Comparison of ENCODE assay signal across 15 cellular contexts in genomic region chr4:11489449-11490083, GRCh38.
DNase-seq lines count a peak whose midpoint lies in the region; ATAC-seq and TF ChIP-seq lines count a peak whose summit lies in the region.
"Had no signal": no experiment of that assay in that cellular context is flagged by ENCODE, and none has a peak within 500 bp of the region (broad histone marks: within the 10 kb centered on the region; RNA-seq: fewer than 3 reads in every experiment).

No MANE protein-coding gene starts in this region.

- H3K27me3 Mint-ChIP-seq in activated CD4-positive, alpha-beta T cell treated with anti-CD3 and anti-CD28 coated beads for 36 hours: no peaks in the 10 kb centered on the region
- H3K27me3 Mint-ChIP-seq in activated T-helper 2 cell treated with anti-CD3 and anti-CD28 coated beads, Interferon-gamma antibody, Interleukin-2, Interleukin-4, amounts not matched to agents 10 μg/mL and 5 μg/mL and 100 μg/mL, durations not matched to agents 14 hours and 24 hours and 36 hours (ENCODE audit: low read depth): peaks cover 2% of the 10 kb centered on the region
- H3K27me3 Mint-ChIP-seq in naive thymus-derived CD4-positive, alpha-beta T cell: peaks cover 0 to under 1% (median 0%) of the 10 kb centered on the region in 5 donors
- H3K27me3 Mint-ChIP-seq: IgD-negative memory B cell had no signal

- no peak for DNase-seq in activated CD4-positive, alpha-beta T cell treated with anti-CD3 and anti-CD28 coated beads for 36 hours
- no peak for DNase-seq in activated CD4-positive, alpha-beta T cell treated with anti-CD3 and anti-CD28 coated beads for 4 hours
- DNase-seq in activated T-helper 2 cell treated with anti-CD3 and anti-CD28 coated beads, Interferon-gamma antibody, Interleukin-2, Interleukin-4, amounts not matched to agents 10 μg/mL and 5 μg/mL and 100 μg/mL, durations not matched to agents 14 hours and 24 hours and 36 hours (ENCODE audit: low spot score): no peak
- no peak for DNase-seq in naive thymus-derived CD4-positive, alpha-beta T cell
- DNase-seq in transverse colon (no peak), G401 (ENCODE audit: low spot score) (no peak)
- DNase-seq: activated CD8-positive, alpha-beta memory T cell treated with anti-CD3 and anti-CD28 coated beads for 24 hours; NCI-H1105 treated with DMSO at 0.1 percent for 48 hours; NCI-H510A treated with DMSO at 0.1 percent for 48 hours; ovary; SHP77; T-helper 9 cell had no signal

- intact Hi-C loops in activated CD4-positive, alpha-beta T cell treated with anti-CD3 and anti-CD28 coated beads for 36 hours (cut with DNase I, micrococcal nuclease): loop anchor here (2.0 to 10.0 kb wide), 4 partner anchors 15 to 1035 kb away; partner anchors contain the start of gene ZNF518B (in 1 of the 2)
- intact Hi-C loops in activated T-helper 2 cell treated with anti-CD3 and anti-CD28 coated beads, Interferon-gamma antibody, Interleukin-2, Interleukin-4, amounts not matched to agents 10 μg/mL and 5 μg/mL and 100 μg/mL, durations not matched to agents 14 hours and 24 hours and 36 hours (cut with micrococcal nuclease): loop anchor here (2.0 to 10.0 kb wide), 3 partner anchors 19 to 905 kb away; no protein-coding TSS in a partner anchor
- intact Hi-C loops in naive thymus-derived CD4-positive, alpha-beta T cell (cut with micrococcal nuclease): no loop called here
- intact Hi-C loops in transverse colon (cut with DNase I; ENCODE audit: low total_unique reads): no loop called here

- H3K4me3 Mint-ChIP-seq in activated CD4-positive, alpha-beta T cell treated with anti-CD3 and anti-CD28 coated beads for 36 hours: no peak overlapping the region
- H3K4me3 Mint-ChIP-seq in activated T-helper 2 cell treated with anti-CD3 and anti-CD28 coated beads, Interferon-gamma antibody, Interleukin-2, Interleukin-4, amounts not matched to agents 10 μg/mL and 5 μg/mL and 100 μg/mL, durations not matched to agents 14 hours and 24 hours and 36 hours (ENCODE audit: low read depth): no peak overlapping the region
- H3K4me3 Mint-ChIP-seq in naive thymus-derived CD4-positive, alpha-beta T cell: no peak overlapping the region

- no peak for TF ChIP-seq CTCF in transverse colon (IDR thresholded peaks at IDR 0.05)

- no peaks in the 10 kb centered on the region for H3K27me3 ChIP-seq in naive thymus-derived CD4-positive, alpha-beta T cell (ENCODE audit: control insufficient read depth in 2 of 2, insufficient read depth in 2 of 2, low read length in 2 of 2)
- H3K27me3 ChIP-seq in transverse colon: no peaks in the 10 kb centered on the region
- H3K27me3 ChIP-seq: ovary had no signal

- peak; percentile 50 for ATAC-seq in activated CD4-positive, alpha-beta T cell treated with anti-CD3 and anti-CD28 coated beads for 36 hours
- peak; percentile 63 for ATAC-seq in HG03039 (IDR thresholded peaks at IDR 0.05; ENCODE audit: unreplicated experiment)
- peak; percentile 77 for ATAC-seq in naive thymus-derived CD4-positive, alpha-beta T cell
- no peak for ATAC-seq in GM18498 (IDR thresholded peaks at IDR 0.05; ENCODE audit: unreplicated experiment)

- peaks cover 0 to 16% of the 10 kb centered on the region in 2 donors for H3K4me1 ChIP-seq in naive thymus-derived CD4-positive, alpha-beta T cell (ENCODE audit: control insufficient read depth in 2 of 2, insufficient read depth in 2 of 2, low read length in 2 of 2)
- H3K4me1 ChIP-seq in transverse colon: peaks cover 0 to 6% (median 0%) of the 10 kb centered on the region in 4 donors

- CTCF ChIA-PET in activated CD4-positive, alpha-beta T cell treated with anti-CD3 and anti-CD28 coated beads for 36 hours (lab: Charles Lee): no interaction called here
- CTCF ChIA-PET in naive thymus-derived CD4-positive, alpha-beta T cell (lab: Charles Lee): interaction anchor here (1.5 kb wide), 1 partner anchor 9 kb away, joined by 3 read pairs; no protein-coding TSS in a partner anchor

- no peak for TF ChIP-seq EP300 in transverse colon (IDR thresholded peaks at IDR 0.05; ENCODE audit: low read depth)

- no peaks in the 10 kb centered on the region for H3K9me3 ChIP-seq in naive thymus-derived CD4-positive, alpha-beta T cell (ENCODE audit: control insufficient read depth in 2 of 3, low read length in 3 of 3)
- H3K9me3 ChIP-seq in transverse colon: no peaks in the 10 kb centered on the region
- H3K9me3 ChIP-seq: ovary had no signal

- no peaks in the 10 kb centered on the region for H3K9me3 Mint-ChIP-seq in activated CD4-positive, alpha-beta T cell treated with anti-CD3 and anti-CD28 coated beads for 36 hours (ENCODE audit: low read depth)
- peaks cover 8% of the 10 kb centered on the region for H3K9me3 Mint-ChIP-seq in activated T-helper 2 cell treated with anti-CD3 and anti-CD28 coated beads, Interferon-gamma antibody, Interleukin-2, Interleukin-4, amounts not matched to agents 10 μg/mL and 5 μg/mL and 100 μg/mL, durations not matched to agents 14 hours and 24 hours and 36 hours
- H3K9me3 Mint-ChIP-seq in naive thymus-derived CD4-positive, alpha-beta T cell: peaks cover 0 to 13% (median 0%) of the 10 kb centered on the region in 11 donors
- H3K9me3 Mint-ChIP-seq: IgD-negative memory B cell had no signal

- POLR2A ChIA-PET in activated CD4-positive, alpha-beta T cell treated with anti-CD3 and anti-CD28 coated beads for 36 hours (lab: Charles Lee): no interaction called here
- POLR2A ChIA-PET in naive thymus-derived CD4-positive, alpha-beta T cell (lab: Charles Lee): no interaction called here

- H3K27ac Mint-ChIP-seq in activated CD4-positive, alpha-beta T cell treated with anti-CD3 and anti-CD28 coated beads for 36 hours: no peak overlapping the region
- H3K27ac Mint-ChIP-seq in activated T-helper 2 cell treated with anti-CD3 and anti-CD28 coated beads, Interferon-gamma antibody, Interleukin-2, Interleukin-4, amounts not matched to agents 10 μg/mL and 5 μg/mL and 100 μg/mL, durations not matched to agents 14 hours and 24 hours and 36 hours: peak overlapping the region; percentile 23
- peak overlapping the region in 2 of 9 donors; percentile 43 to 67 for H3K27ac Mint-ChIP-seq in naive thymus-derived CD4-positive, alpha-beta T cell

- 73 to 84% methylated on average over 3 of the region's 3 CpGs for WGBS in transverse colon (ENCODE audit: low coverage in 1 of 2), 2 donors

- no peak overlapping the region for H3K27ac ChIP-seq in naive thymus-derived CD4-positive, alpha-beta T cell (ENCODE audit: low read depth, low read length)
- no peak overlapping the region for H3K27ac ChIP-seq in transverse colon
- H3K27ac ChIP-seq: ovary had no signal

- TF ChIP-seq POLR2A in transverse colon (IDR thresholded peaks at IDR 0.05): no peak

- H3K4me3 ChIP-seq in naive thymus-derived CD4-positive, alpha-beta T cell (ENCODE audit: low read length): no peak overlapping the region
- no peak overlapping the region for H3K4me3 ChIP-seq in transverse colon
- H3K4me3 ChIP-seq: ovary had no signal

- H3K36me3 ChIP-seq in naive thymus-derived CD4-positive, alpha-beta T cell (ENCODE audit: control insufficient read depth in 2 of 3, insufficient read depth in 3 of 3, low read length in 3 of 3): no peaks in the 10 kb centered on the region
- H3K36me3 ChIP-seq in transverse colon: no peaks in the 10 kb centered on the region
- H3K36me3 ChIP-seq: ovary had no signal

- in situ Hi-C loops in transverse colon (cut with MboI; ENCODE audit: low pct_ligation_motif_present in 1 of 4, low pct_unique_long_range_greater_than_20kb in 1 of 4, low sequenced_read_pairs in 3 of 4) (no loop called here), G401 (cut with HindIII; ENCODE audit: low sequenced_read_pairs) (no loop called here)

- peaks cover 35% of the 10 kb centered on the region for H3K4me1 Mint-ChIP-seq in activated CD4-positive, alpha-beta T cell treated with anti-CD3 and anti-CD28 coated beads for 36 hours
- peaks cover 28% of the 10 kb centered on the region for H3K4me1 Mint-ChIP-seq in activated T-helper 2 cell treated with anti-CD3 and anti-CD28 coated beads, Interferon-gamma antibody, Interleukin-2, Interleukin-4, amounts not matched to agents 10 μg/mL and 5 μg/mL and 100 μg/mL, durations not matched to agents 14 hours and 24 hours and 36 hours (ENCODE audit: low read depth)
- peaks cover 12 to 43% (median 23%) of the 10 kb centered on the region in 7 donors for H3K4me1 Mint-ChIP-seq in naive thymus-derived CD4-positive, alpha-beta T cell

- no peaks in the 10 kb centered on the region for H3K36me3 Mint-ChIP-seq in activated CD4-positive, alpha-beta T cell treated with anti-CD3 and anti-CD28 coated beads for 36 hours (ENCODE audit: low read depth)
- no peaks in the 10 kb centered on the region for H3K36me3 Mint-ChIP-seq in activated T-helper 2 cell treated with anti-CD3 and anti-CD28 coated beads, Interferon-gamma antibody, Interleukin-2, Interleukin-4, amounts not matched to agents 10 μg/mL and 5 μg/mL and 100 μg/mL, durations not matched to agents 14 hours and 24 hours and 36 hours (ENCODE audit: low read depth)
- peaks cover 0 to 4% (median 0%) of the 10 kb centered on the region in 5 donors for H3K36me3 Mint-ChIP-seq in naive thymus-derived CD4-positive, alpha-beta T cell
- H3K36me3 Mint-ChIP-seq: IgD-negative memory B cell had no signal

Comparison
In these comparisons a context has a peak if more than half of its experiments do, and no peak if none do; other contexts are left out.
1. intact Hi-C loops: an anchor here in activated CD4-positive, alpha-beta T cell treated with anti-CD3 and anti-CD28 coated beads for 36 hours (2.0 to 10.0 kb wide) and activated T-helper 2 cell treated with anti-CD3 and anti-CD28 coated beads, Interferon-gamma antibody, Interleukin-2, Interleukin-4, amounts not matched to agents 10 μg/mL and 5 μg/mL and 100 μg/mL, durations not matched to agents 14 hours and 24 hours and 36 hours (2.0 to 10.0 kb wide); none called in naive thymus-derived CD4-positive, alpha-beta T cell and transverse colon.